In genomic region chr16:535446-536405, GRCh38 we compare ENCODE assay signal across 10 cellular contexts. TPM values are rescaled to one million over a fixed set of nuclear protein-coding genes. Genes with fewer than 3 reads are reported as not detected.
DNase-seq lines count a peak whose midpoint lies in the region; ATAC-seq and TF ChIP-seq lines count a peak whose summit lies in the region.
"Had no signal": no experiment of that assay in that cellular context is flagged by ENCODE, and none has a peak within 500 bp of the region (broad histone marks: within the 10 kb centered on the region; RNA-seq: fewer than 3 reads in every experiment).

No MANE protein-coding gene starts in this region.

- WGBS in upper lobe of left lung, 2 donors = 88 to 92% methylated on average over 15 to 35 of the region's 39 CpGs

- no peak overlapping the region for H3K4me3 ChIP-seq in upper lobe of left lung
- H3K4me3 ChIP-seq: pancreas had no signal

- no peaks in the 10 kb centered on the region for H3K36me3 Mint-ChIP-seq in activated naive CD4-positive, alpha-beta T cell treated with anti-CD3 and anti-CD28 coated beads, Interleukin-2, amount 50 U/mL, for 72 hours

- intact Hi-C loops in left ventricle myocardium superior (cut with micrococcal nuclease) = no loop called here

- no peak overlapping the region for H3K27ac ChIP-seq in upper lobe of left lung

- H3K9me3 ChIP-seq in upper lobe of left lung = no peaks in the 10 kb centered on the region
- H3K9me3 ChIP-seq: pancreas had no signal

- no peak for DNase-seq in activated naive CD4-positive, alpha-beta T cell treated with anti-CD3 and anti-CD28 coated beads, Interleukin-2, amount 50 U/mL, for 72 hours (ENCODE audit: low spot score in 2 of 2)
- no peak for DNase-seq in activated naive CD4-positive, alpha-beta T cell treated with anti-CD3 and anti-CD28 coated beads, Interleukin-2, amount 50 U/mL, for 16 hours
- DNase-seq in SW480 (ENCODE audit: low spot score) (peak; percentile 88), left ventricle myocardium superior (no peak), upper lobe of left lung (peak; percentile 42 to 83), NCI-H187 treated with DMSO at 0.1 percent for 48 hours (lab: John Stamatoyannopoulos, UW) (no peak)
- no peak for DNase-seq in stimulated activated CD4-positive, alpha-beta T cell treated with anti-CD3 and anti-CD28 coated beads, Interleukin-15, amount 100 ng/mL, for 24 hours
- DNase-seq: pancreas had no signal

- H3K9me3 Mint-ChIP-seq in activated naive CD4-positive, alpha-beta T cell treated with anti-CD3 and anti-CD28 coated beads, Interleukin-2, amount 50 U/mL, for 72 hours = no peaks in the 10 kb centered on the region

- no peak for TF ChIP-seq CTCF in upper lobe of left lung (IDR thresholded peaks at IDR 0.05)

- H3K27ac Mint-ChIP-seq in activated naive CD4-positive, alpha-beta T cell treated with anti-CD3 and anti-CD28 coated beads, Interleukin-2, amount 50 U/mL, for 72 hours = no peak overlapping the region

- TF ChIP-seq POLR2A in upper lobe of left lung (IDR thresholded peaks at IDR 0.05) = no peak

- no peak for TF ChIP-seq EP300 in upper lobe of left lung (IDR thresholded peaks at IDR 0.05)

- peak; percentile 12 to 58 for ATAC-seq in activated naive CD4-positive, alpha-beta T cell treated with anti-CD3 and anti-CD28 coated beads, Interleukin-2, amount 50 U/mL, for 72 hours
- ATAC-seq in left ventricle myocardium superior = peak; percentile 30
- ATAC-seq in upper lobe of left lung (ENCODE audit: low FRiP score in 2 of 2) = peak; percentile 68 to 89
- ATAC-seq in GM18520 (IDR thresholded peaks at IDR 0.05; ENCODE audit: unreplicated experiment) = no peak

- H3K27me3 ChIP-seq in upper lobe of left lung = no peaks in the 10 kb centered on the region
- H3K27me3 ChIP-seq: pancreas had no signal

- peaks cover 0 to 28% (median 1%) of the 10 kb centered on the region in 4 donors for H3K4me1 ChIP-seq in upper lobe of left lung

- peaks cover 0 to 39% (median 23%) of the 10 kb centered on the region in 4 donors for H3K36me3 ChIP-seq in upper lobe of left lung
- H3K36me3 ChIP-seq: pancreas had no signal

RNA-seq across cellular contexts. Expression of gene CAPN15, which starts 8.2 kb away (rescaled TPM):
- 10 to 100 TPM; 55.5 to 76.5 TPM for total RNA-seq in activated naive CD4-positive, alpha-beta T cell treated with anti-CD3 and anti-CD28 coated beads, Interleukin-2, amount 50 U/mL, for 72 hours
- total RNA-seq in left ventricle myocardium superior = 17.8 TPM
- total RNA-seq in upper lobe of left lung = 10 to 100 TPM; 27.3 to 84.5 (median 66.1) TPM

RNA-seq across cellular contexts. Expression of gene PRR35, which starts 24.5 kb away (rescaled TPM):
- not detected for total RNA-seq in activated naive CD4-positive, alpha-beta T cell treated with anti-CD3 and anti-CD28 coated beads, Interleukin-2, amount 50 U/mL, for 72 hours
- total RNA-seq in left ventricle myocardium superior = not detected
- total RNA-seq in upper lobe of left lung = not detected
- total RNA-seq: endothelial cell of umbilical vein had no signal

RNA-seq across cellular contexts. Expression of gene NHLRC4, which starts 31.1 kb away (rescaled TPM):
- 1 to 10 TPM in 1 of 2 donors, under 1 TPM in 1; 0.59 to 1.8 TPM for total RNA-seq in activated naive CD4-positive, alpha-beta T cell treated with anti-CD3 and anti-CD28 coated beads, Interleukin-2, amount 50 U/mL, for 72 hours
- total RNA-seq in left ventricle myocardium superior = 0.52 TPM
- total RNA-seq in upper lobe of left lung = 1 to 10 TPM; 1.2 to 7.8 (median 3.3) TPM

RNA-seq across cellular contexts. Expression of gene PIGQ, which starts 34.0 kb away (rescaled TPM):
- 10 to 100 TPM; 21.9 to 24.2 TPM for total RNA-seq in activated naive CD4-positive, alpha-beta T cell treated with anti-CD3 and anti-CD28 coated beads, Interleukin-2, amount 50 U/mL, for 72 hours
- total RNA-seq in left ventricle myocardium superior (16.9 TPM), upper lobe of left lung (100 to 1,000 TPM in 2 of 6 donors, 10 to 100 TPM in 4; 42.7 to 153 (median 79.6) TPM)

RNA-seq across cellular contexts. Expression of gene RAB40C, which starts 54.1 kb away (rescaled TPM):
- 10 to 100 TPM; 12.1 to 13.0 TPM for total RNA-seq in activated naive CD4-positive, alpha-beta T cell treated with anti-CD3 and anti-CD28 coated beads, Interleukin-2, amount 50 U/mL, for 72 hours
- total RNA-seq in left ventricle myocardium superior (11.4 TPM), upper lobe of left lung (100 to 1,000 TPM in 1 of 6 donors, 10 to 100 TPM in 5; 40.5 to 101 (median 61.5) TPM)

Comparison
In these comparisons a context has a peak if more than half of its experiments do, and no peak if none do; other contexts are left out.
1. DNase-seq: peak in SW480 (single experiment) and upper lobe of left lung (2 of 2); none in activated naive CD4-positive, alpha-beta T cell treated with anti-CD3 and anti-CD28 coated beads, Interleukin-2, amount 50 U/mL, for 72 hours (0 of 2), activated naive CD4-positive, alpha-beta T cell treated with anti-CD3 and anti-CD28 coated beads, Interleukin-2, amount 50 U/mL, for 16 hours (single experiment), left ventricle myocardium superior (single experiment), stimulated activated CD4-positive, alpha-beta T cell treated with anti-CD3 and anti-CD28 coated beads, Interleukin-15, amount 100 ng/mL, for 24 hours (single experiment) and NCI-H187 treated with DMSO at 0.1 percent for 48 hours (single experiment).